In genomic region chr14:70955543-70956480, GRCh38 we compare ENCODE assay signal across 8 cellular contexts. TPM values are rescaled to one million over a fixed set of nuclear protein-coding genes. Genes with fewer than 3 reads are reported as not detected.
DNase-seq lines count a peak whose midpoint lies in the region; ATAC-seq and TF ChIP-seq lines count a peak whose summit lies in the region.

No MANE protein-coding gene starts in this region.

- no peaks in the 10 kb centered on the region for H3K27me3 ChIP-seq in CD8-positive, alpha-beta memory T cell (ENCODE audit: insufficient read depth, low read length, poor library complexity, severe bottlenecking)

- H3K4me3 ChIP-seq in CD8-positive, alpha-beta memory T cell (ENCODE audit: low read length), result no peak overlapping the region
- H3K4me3 ChIP-seq in epithelial cell of proximal tubule (ENCODE audit: low read depth, low read length) (no peak overlapping the region), retinal pigment epithelial cell (ENCODE audit: low read length) (no peak overlapping the region)

- TF ChIP-seq CTCF in VCaP (conservative IDR thresholded peaks at IDR 0.05) (peak; percentile 79), epithelial cell of proximal tubule (conservative IDR thresholded peaks at IDR 0.05; ENCODE audit: low read depth, low read length) (peak; percentile 84), retinal pigment epithelial cell (conservative IDR thresholded peaks at IDR 0.05; ENCODE audit: low read depth, low read length) (peak; percentile 74)

- no peak for ATAC-seq in HG03520 (IDR thresholded peaks at IDR 0.05; ENCODE audit: unreplicated experiment)

- peak; percentile 23 to 73 (median 49) for DNase-seq in CD8-positive, alpha-beta memory T cell
- peak; percentile 15 for DNase-seq in HEK293T (ENCODE audit: extremely low spot score)
- no peak for DNase-seq in epithelial cell of proximal tubule (ENCODE audit: low read depth)
- DNase-seq in retinal pigment epithelial cell (ENCODE audit: low read depth), result no peak
- no peak for DNase-seq in SK-N-DZ (ENCODE audit: low spot score)
- no peak for DNase-seq in NCI-H1436 (lab: John Stamatoyannopoulos, UW)

- H3K27ac Mint-ChIP-seq in CD8-positive, alpha-beta memory T cell, result peak overlapping the region in 7 of 8 donors; percentile 37 to 91 (median 71)

- POLR2A ChIA-PET in CD8-positive, alpha-beta memory T cell (lab: Charles Lee), result interaction anchor here (0.5 to 1.2 kb wide), 5 partner anchors 23 to 138 kb away, joined by 3 to 12 read pairs (median 4); partner anchors contain the start of gene PCNX1
- POLR2A ChIA-PET in HEK293T (lab: Yijun Ruan, JAX), result no interaction called here

- peaks cover 40 to 51% (median 42%) of the 10 kb centered on the region in 3 donors for H3K4me1 Mint-ChIP-seq in CD8-positive, alpha-beta memory T cell

- H3K9me3 ChIP-seq in CD8-positive, alpha-beta memory T cell (ENCODE audit: low read length), result no peaks in the 10 kb centered on the region

- H3K27me3 Mint-ChIP-seq in CD8-positive, alpha-beta memory T cell, result no peaks in the 10 kb centered on the region

- H3K36me3 Mint-ChIP-seq in CD8-positive, alpha-beta memory T cell, result peaks cover 0 to 28% (median 6%) of the 10 kb centered on the region in 3 donors

- no peak overlapping the region for H3K27ac ChIP-seq in CD8-positive, alpha-beta memory T cell (ENCODE audit: low read depth, low read length)
- peak overlapping the region; percentile 41 for H3K27ac ChIP-seq in VCaP

- CTCF ChIA-PET in CD8-positive, alpha-beta memory T cell (lab: Charles Lee), result interaction anchor here (0.8 to 8.0 kb wide), 22 partner anchors 11 to 146 kb away, joined by 3 to 174 read pairs (median 7); partner anchors contain the start of genes MAP3K9 and PCNX1
- CTCF ChIA-PET in HEK293T (lab: Yijun Ruan, JAX), result interaction anchor here (0.7 to 1.2 kb wide), 3 partner anchors 22 to 104 kb away, joined by 3 to 8 read pairs (median 4); partner anchors contain the start of gene PCNX1

- H3K9me3 Mint-ChIP-seq in CD8-positive, alpha-beta memory T cell, result no peaks in the 10 kb centered on the region

- H3K4me3 Mint-ChIP-seq in CD8-positive, alpha-beta memory T cell, result no peak overlapping the region

- no peaks in the 10 kb centered on the region for H3K36me3 ChIP-seq in CD8-positive, alpha-beta memory T cell (ENCODE audit: insufficient read depth, low read length)

- peaks cover 24% of the 10 kb centered on the region for H3K4me1 ChIP-seq in CD8-positive, alpha-beta memory T cell (ENCODE audit: insufficient read depth, low read length)

TF ChIP-seq in HEK293T, 16 proteins besides CTCF, POLR2A, EP300 and RAD21:
- no peak for TF ChIP-seq ZNF384 (IDR thresholded peaks at IDR 0.05)
- TF ChIP-seq FOXM1 (IDR thresholded peaks at IDR 0.05; ENCODE audit: borderline replicate concordance), result no peak
- TF ChIP-seq NFRKB (IDR thresholded peaks at IDR 0.05), result no peak
- no peak for TF ChIP-seq SP1 (IDR thresholded peaks at IDR 0.05)

RNA-seq across cellular contexts. Expression of gene PCNX1, which starts 48.6 kb away (rescaled TPM):
- 10 to 100 TPM; 37.4 to 46.2 TPM for total RNA-seq in CD8-positive, alpha-beta memory T cell
- polyA plus RNA-seq in CD8-positive, alpha-beta memory T cell, result 13.4 TPM
- total RNA-seq in epithelial cell of proximal tubule, result 15.0 and 18.0 TPM in 2 replicates
- 7.6 and 19.3 TPM in 2 replicates for polyA plus RNA-seq in SK-N-DZ (2014; cell fraction: cytosol; rRNA removed)
- polyA plus RNA-seq in SK-N-DZ (2014; cell fraction: nucleus; rRNA removed), result 14.5 and 14.7 TPM in 2 replicates

Comparison
In these comparisons a context has a peak if more than half of its experiments do, and no peak if none do; other contexts are left out.
1. DNase-seq: peak in CD8-positive, alpha-beta memory T cell (5 of 5) and HEK293T (single experiment); none in epithelial cell of proximal tubule (single experiment), retinal pigment epithelial cell (single experiment), SK-N-DZ (single experiment) and NCI-H1436 (single experiment).
2. Peak in every context shown above with its lines, with median percentiles within 50 percentile points of each other: CTCF ChIP-seq.